8 cellular contexts compared by ENCODE assay signal in the genomic region with DNA sequence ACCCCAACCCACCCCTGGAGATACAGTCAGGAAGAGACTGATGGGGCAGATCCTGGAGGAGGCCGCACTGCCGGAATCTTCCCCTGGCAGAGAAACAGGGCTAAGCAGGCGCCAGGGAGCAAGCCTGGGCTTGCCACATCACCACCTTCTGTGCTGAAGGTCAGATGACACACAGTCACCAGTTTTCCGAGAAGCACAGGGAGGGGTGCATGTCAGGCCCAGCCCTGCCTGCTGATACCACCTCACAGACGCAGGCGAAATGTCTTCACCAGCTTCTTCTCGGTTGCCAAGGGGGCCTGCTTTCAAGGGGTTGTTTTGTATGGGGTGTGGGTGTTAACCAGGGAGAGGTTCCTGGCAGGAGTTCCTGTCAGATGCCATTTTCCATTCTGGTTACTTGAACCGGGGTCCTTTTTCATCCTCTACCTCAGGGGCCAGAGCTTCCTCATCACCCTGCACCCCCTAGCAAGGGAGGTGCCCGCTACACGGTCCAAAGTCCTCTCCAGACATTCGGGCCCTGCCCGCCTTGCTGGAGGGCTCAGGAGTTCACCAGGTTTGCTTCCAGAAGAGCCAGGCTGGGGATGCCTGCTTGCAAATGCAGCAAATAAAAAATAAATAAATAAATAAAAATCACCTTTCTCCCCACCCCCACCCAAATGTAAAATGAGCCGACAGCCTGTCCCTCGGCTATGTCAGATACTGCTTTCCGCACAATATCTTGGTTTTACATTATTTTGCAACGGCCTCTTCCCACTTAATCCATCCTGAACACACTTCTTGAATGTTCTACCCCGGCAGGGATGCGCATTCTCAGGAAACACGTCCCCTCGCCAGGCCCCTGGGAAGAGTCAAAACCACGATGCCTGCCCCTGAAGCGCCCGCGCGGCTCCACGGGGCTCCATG. TPM values are rescaled to one million over a fixed set of nuclear protein-coding genes. Genes with fewer than 3 reads are reported as not detected.
DNase-seq lines count a peak whose midpoint lies in the region; ATAC-seq lines count a peak whose summit lies in the region.

No MANE protein-coding gene starts in this region.

- peak overlapping the region; percentile 80 for H3K9ac ChIP-seq in HUES48 (ENCODE audit: low read depth, low read length)
- H3K9ac ChIP-seq in mucosa of rectum (ENCODE audit: low read depth in 1 of 2, low read length in 2 of 2), result peak overlapping the region; percentile 96 to 100

- peak overlapping the region; percentile 89 for H3K4me3 ChIP-seq in CD8-positive, alpha-beta memory T cell (ENCODE audit: low read length)
- H3K4me3 ChIP-seq in HUES48 (ENCODE audit: low read depth, low read length), result peak overlapping the region; percentile 60
- H3K4me3 ChIP-seq in mucosa of rectum (ENCODE audit: low read length in 2 of 2), result peak overlapping the region; percentile 73 to 96

- no peak for ATAC-seq in GM21576 (IDR thresholded peaks at IDR 0.05; ENCODE audit: unreplicated experiment)

- peaks cover 17 to 54% (median 22%) of the 10 kb centered on the region in 3 donors for H3K36me3 Mint-ChIP-seq in CD8-positive, alpha-beta memory T cell

- CTCF ChIA-PET in CD8-positive, alpha-beta memory T cell (lab: Charles Lee), result interaction anchor here (0.6 to 11.7 kb wide), 3 partner anchors 11 to 81 kb away, joined by 3 to 448 read pairs (median 3); partner anchors contain the start of gene MALAT1

- no peaks in the 10 kb centered on the region for H3K9me3 ChIP-seq in CD8-positive, alpha-beta memory T cell (ENCODE audit: low read length)
- no peaks in the 10 kb centered on the region for H3K9me3 ChIP-seq in HUES48 (ENCODE audit: control insufficient read depth, insufficient read depth, low read length)
- no peaks in the 10 kb centered on the region for H3K9me3 ChIP-seq in mucosa of rectum (ENCODE audit: control insufficient read depth in 2 of 2, low read length in 2 of 2)

- H3K9me3 Mint-ChIP-seq in CD8-positive, alpha-beta memory T cell, result peaks cover 0 to 4% (median 0%) of the 10 kb centered on the region in 5 donors

- POLR2A ChIA-PET in CD8-positive, alpha-beta memory T cell (lab: Charles Lee), result interaction anchor here (0.5 to 20.1 kb wide), 15 partner anchors 9 to 1752 kb away, joined by 3 to 1366 read pairs (median 3); partner anchors contain the start of genes EHBP1L1, FRMD8 and MALAT1

- peaks cover 0 to 24% of the 10 kb centered on the region in 2 donors for H3K27me3 Mint-ChIP-seq in CD8-positive, alpha-beta memory T cell

- H3K4me1 Mint-ChIP-seq in CD8-positive, alpha-beta memory T cell, result peaks cover 54 to 61% (median 59%) of the 10 kb centered on the region in 3 donors

- no peaks in the 10 kb centered on the region for H3K27me3 ChIP-seq in CD8-positive, alpha-beta memory T cell (ENCODE audit: insufficient read depth, low read length, poor library complexity, severe bottlenecking)
- H3K27me3 ChIP-seq in HUES48 (ENCODE audit: control insufficient read depth, insufficient read depth, low read length) (no peaks in the 10 kb centered on the region), mucosa of rectum (ENCODE audit: control insufficient read depth in 2 of 2, insufficient read depth in 2 of 2, low read length in 2 of 2) (no peaks in the 10 kb centered on the region)

- DNase-seq in CD8-positive, alpha-beta memory T cell, result peak; percentile 81 to 95 (median 90)
- DNase-seq in OCI-M1 (lab: John Stamatoyannopoulos, UW) (peak; percentile 96), activated T-cell treated with anti-CD3 and anti-CD28 coated beads for 48 hours (ENCODE audit: low read depth) (peak; percentile 82), epithelial cell of prostate (ENCODE audit: low read depth, low spot score) (peak; percentile 99)
- peak; percentile 77 for DNase-seq in stimulated activated CD8-positive, alpha-beta memory T cell treated with anti-CD3 and anti-CD28 coated beads, Interleukin-4, amount 100 ng/mL, for 24 hours (ENCODE audit: low read depth)

- H3K36me3 ChIP-seq in CD8-positive, alpha-beta memory T cell (ENCODE audit: insufficient read depth, low read length), result peaks cover 6% of the 10 kb centered on the region
- H3K36me3 ChIP-seq in HUES48 (ENCODE audit: control insufficient read depth, insufficient read depth, low read length) (no peaks in the 10 kb centered on the region), mucosa of rectum (ENCODE audit: control insufficient read depth in 2 of 2, insufficient read depth in 2 of 2, low read length in 2 of 2) (peaks cover 13 to 24% of the 10 kb centered on the region in 2 donors)

- peaks cover 52% of the 10 kb centered on the region for H3K4me1 ChIP-seq in CD8-positive, alpha-beta memory T cell (ENCODE audit: insufficient read depth, low read length)
- H3K4me1 ChIP-seq in HUES48 (ENCODE audit: control insufficient read depth, insufficient read depth, low read length) (peaks cover 84% of the 10 kb centered on the region), mucosa of rectum (ENCODE audit: control insufficient read depth in 2 of 2, insufficient read depth in 2 of 2, low read length in 2 of 2) (peaks cover 55 to 57% of the 10 kb centered on the region in 2 donors)

- H3K4me3 Mint-ChIP-seq in CD8-positive, alpha-beta memory T cell, result peak overlapping the region; percentile 93 to 97 (median 94)

- peak overlapping the region; percentile 98 for H3K27ac ChIP-seq in CD8-positive, alpha-beta memory T cell (ENCODE audit: low read depth, low read length)
- H3K27ac ChIP-seq in HUES48 (ENCODE audit: low read depth, low read length) (peak overlapping the region; percentile 98), epithelial cell of prostate (peak overlapping the region; percentile 100), mucosa of rectum (ENCODE audit: low read depth in 2 of 2, low read length in 2 of 2) (peak overlapping the region; percentile 100)

- peak overlapping the region; percentile 94 to 100 (median 97) for H3K27ac Mint-ChIP-seq in CD8-positive, alpha-beta memory T cell

RNA-seq across cellular contexts. Expression of gene NEAT1, which starts 1.1 kb away (rescaled TPM):
- total RNA-seq in CD8-positive, alpha-beta memory T cell, result 100 to 1,000 TPM; 196 to 204 TPM
- polyA plus RNA-seq in CD8-positive, alpha-beta memory T cell, result 2.7 TPM

RNA-seq across cellular contexts. Expression of gene FRMD8, which starts 35.0 kb away (rescaled TPM):
- total RNA-seq in CD8-positive, alpha-beta memory T cell, result 10 to 100 TPM; 44.9 to 49.8 TPM
- polyA plus RNA-seq in CD8-positive, alpha-beta memory T cell, result 60.6 TPM

RNA-seq across cellular contexts. Expression of gene SLC25A45, which starts 39.0 kb away (rescaled TPM):
- 10 to 100 TPM; 13.3 to 13.8 TPM for total RNA-seq in CD8-positive, alpha-beta memory T cell
- 14.6 TPM for polyA plus RNA-seq in CD8-positive, alpha-beta memory T cell
